Comparison of ENCODE assay signal across 1 cellular context in the genomic region with DNA sequence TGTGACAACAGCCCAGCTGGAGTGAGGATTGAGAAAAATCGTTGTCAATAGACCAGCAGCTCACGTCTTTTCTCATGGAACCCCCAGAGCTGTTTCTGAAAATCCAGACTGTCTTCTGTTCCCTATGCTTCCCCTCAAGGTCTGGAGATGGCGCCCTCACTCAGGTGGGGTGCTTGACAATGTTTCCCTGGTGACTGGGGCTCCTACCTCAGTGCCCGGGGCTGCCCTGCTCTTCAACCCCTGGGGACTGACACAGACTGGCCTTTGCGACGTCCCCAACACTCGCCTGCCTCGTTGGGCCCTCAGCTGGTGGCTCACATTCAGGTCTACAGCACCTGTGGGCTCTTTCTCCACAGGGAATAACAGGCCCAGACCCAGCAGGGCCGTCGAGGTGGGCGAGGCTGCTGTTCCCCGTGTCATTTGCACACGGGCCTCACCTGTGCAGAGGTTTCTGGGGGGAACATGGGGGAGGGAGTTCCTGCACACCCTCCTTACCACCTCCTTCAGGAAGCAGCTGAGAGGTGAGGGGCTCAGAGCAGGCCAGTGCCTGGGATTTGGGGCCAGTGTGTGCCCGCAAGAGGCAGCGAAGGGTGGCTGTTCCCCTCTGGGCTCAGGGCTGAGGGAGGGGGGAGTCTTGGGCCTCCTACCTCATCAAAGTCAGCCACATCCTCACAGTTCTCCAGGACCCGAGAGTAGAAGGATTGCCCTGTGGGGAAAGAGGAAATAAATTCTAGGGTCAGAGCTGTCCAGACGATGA.
TF ChIP-seq lines count a peak whose summit lies in the region.

No MANE protein-coding gene starts in this region.

TF ChIP-seq in GM23338, 12 proteins besides CTCF, POLR2A, EP300 and RAD21 (continued from another document):
- TF ChIP-seq, protein P1, sequence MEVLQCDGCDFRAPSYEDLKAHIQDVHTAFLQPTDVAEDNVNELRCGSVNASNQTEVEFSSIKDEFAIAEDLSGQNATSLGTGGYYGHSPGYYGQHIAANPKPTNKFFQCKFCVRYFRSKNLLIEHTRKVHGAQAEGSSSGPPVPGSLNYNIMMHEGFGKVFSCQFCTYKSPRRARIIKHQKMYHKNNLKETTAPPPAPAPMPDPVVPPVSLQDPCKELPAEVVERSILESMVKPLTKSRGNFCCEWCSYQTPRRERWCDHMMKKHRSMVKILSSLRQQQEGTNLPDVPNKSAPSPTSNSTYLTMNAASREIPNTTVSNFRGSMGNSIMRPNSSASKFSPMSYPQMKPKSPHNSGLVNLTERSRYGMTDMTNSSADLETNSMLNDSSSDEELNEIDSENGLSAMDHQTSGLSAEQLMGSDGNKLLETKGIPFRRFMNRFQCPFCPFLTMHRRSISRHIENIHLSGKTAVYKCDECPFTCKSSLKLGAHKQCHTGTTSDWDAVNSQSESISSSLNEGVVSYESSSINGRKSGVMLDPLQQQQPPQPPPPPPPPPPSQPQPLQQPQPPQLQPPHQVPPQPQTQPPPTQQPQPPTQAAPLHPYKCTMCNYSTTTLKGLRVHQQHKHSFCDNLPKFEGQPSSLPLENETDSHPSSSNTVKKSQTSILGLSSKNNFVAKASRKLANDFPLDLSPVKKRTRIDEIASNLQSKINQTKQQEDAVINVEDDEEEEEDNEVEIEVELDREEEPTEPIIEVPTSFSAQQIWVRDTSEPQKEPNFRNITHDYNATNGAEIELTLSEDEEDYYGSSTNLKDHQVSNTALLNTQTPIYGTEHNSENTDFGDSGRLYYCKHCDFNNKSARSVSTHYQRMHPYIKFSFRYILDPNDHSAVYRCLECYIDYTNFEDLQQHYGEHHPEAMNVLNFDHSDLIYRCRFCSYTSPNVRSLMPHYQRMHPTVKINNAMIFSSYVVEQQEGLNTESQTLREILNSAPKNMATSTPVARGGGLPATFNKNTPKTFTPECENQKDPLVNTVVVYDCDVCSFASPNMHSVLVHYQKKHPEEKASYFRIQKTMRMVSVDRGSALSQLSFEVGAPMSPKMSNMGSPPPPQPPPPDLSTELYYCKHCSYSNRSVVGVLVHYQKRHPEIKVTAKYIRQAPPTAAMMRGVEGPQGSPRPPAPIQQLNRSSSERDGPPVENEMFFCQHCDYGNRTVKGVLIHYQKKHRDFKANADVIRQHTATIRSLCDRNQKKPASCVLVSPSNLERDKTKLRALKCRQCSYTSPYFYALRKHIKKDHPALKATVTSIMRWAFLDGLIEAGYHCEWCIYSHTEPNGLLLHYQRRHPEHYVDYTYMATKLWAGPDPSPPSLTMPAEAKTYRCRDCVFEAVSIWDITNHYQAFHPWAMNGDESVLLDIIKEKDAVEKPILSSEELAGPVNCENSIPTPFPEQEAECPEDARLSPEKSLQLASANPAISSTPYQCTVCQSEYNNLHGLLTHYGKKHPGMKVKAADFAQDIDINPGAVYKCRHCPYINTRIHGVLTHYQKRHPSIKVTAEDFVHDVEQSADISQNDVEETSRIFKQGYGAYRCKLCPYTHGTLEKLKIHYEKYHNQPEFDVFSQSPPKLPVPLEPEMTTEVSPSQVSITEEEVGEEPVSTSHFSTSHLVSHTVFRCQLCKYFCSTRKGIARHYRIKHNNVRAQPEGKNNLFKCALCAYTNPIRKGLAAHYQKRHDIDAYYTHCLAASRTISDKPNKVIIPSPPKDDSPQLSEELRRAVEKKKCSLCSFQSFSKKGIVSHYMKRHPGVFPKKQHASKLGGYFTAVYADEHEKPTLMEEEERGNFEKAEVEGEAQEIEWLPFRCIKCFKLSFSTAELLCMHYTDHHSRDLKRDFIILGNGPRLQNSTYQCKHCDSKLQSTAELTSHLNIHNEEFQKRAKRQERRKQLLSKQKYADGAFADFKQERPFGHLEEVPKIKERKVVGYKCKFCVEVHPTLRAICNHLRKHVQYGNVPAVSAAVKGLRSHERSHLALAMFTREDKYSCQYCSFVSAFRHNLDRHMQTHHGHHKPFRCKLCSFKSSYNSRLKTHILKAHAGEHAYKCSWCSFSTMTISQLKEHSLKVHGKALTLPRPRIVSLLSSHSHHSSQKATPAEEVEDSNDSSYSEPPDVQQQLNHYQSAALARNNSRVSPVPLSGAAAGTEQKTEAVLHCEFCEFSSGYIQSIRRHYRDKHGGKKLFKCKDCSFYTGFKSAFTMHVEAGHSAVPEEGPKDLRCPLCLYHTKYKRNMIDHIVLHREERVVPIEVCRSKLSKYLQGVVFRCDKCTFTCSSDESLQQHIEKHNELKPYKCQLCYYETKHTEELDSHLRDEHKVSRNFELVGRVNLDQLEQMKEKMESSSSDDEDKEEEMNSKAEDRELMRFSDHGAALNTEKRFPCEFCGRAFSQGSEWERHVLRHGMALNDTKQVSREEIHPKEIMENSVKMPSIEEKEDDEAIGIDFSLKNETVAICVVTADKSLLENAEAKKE (CRISPR knock-in tag; IDR thresholded peaks at IDR 0.05): no peak
- TF ChIP-seq JUNB (IDR thresholded peaks at IDR 0.05; ENCODE audit: unreplicated experiment): no peak
